Comparison of ENCODE assay signal across 14 cellular contexts in genomic region chr7:100726998-100727761, GRCh38. TPM values are rescaled to one million over a fixed set of nuclear protein-coding genes. Genes with fewer than 3 reads are reported as not detected.
A peak's percentile ranks its signal among the peaks of the same experiment; 100 is the strongest.
DNase-seq lines count a peak whose midpoint lies in the region; ATAC-seq and TF ChIP-seq lines count a peak whose summit lies in the region.
"Had no signal": no experiment of that assay in that cellular context is flagged by ENCODE, and none has a peak within 500 bp of the region (broad histone marks: within the 10 kb centered on the region; RNA-seq: fewer than 3 reads in every experiment).

No MANE protein-coding gene starts in this region.

- WGBS in thyroid gland, 2 donors = 62 to 67% methylated on average over 12 of the region's 12 CpGs

- no peak for TF ChIP-seq POLR2A in thyroid gland (IDR thresholded peaks at IDR 0.05)

- no peaks in the 10 kb centered on the region for H3K36me3 ChIP-seq in thyroid gland
- no peaks in the 10 kb centered on the region for H3K36me3 ChIP-seq in tibial artery
- H3K36me3 ChIP-seq: ovary, tibial nerve had no signal

- H3K4me3 ChIP-seq in fibroblast of pulmonary artery (replicated peaks; ENCODE audit: low read depth, low read length) (no peak overlapping the region), retinal pigment epithelial cell (ENCODE audit: low read length) (no peak overlapping the region), thyroid gland (replicated peaks in 1 of 3) (no peak overlapping the region), tibial artery (no peak overlapping the region)
- H3K4me3 ChIP-seq: ovary, tibial nerve had no signal

- intact Hi-C loops in thyroid gland (cut with DNase I) = loop anchor here (10.0 kb wide), 1 partner anchor 262 kb away; the partner anchor contains the start of gene SPACDR
- intact Hi-C loops in tibial artery (cut with DNase I; ENCODE audit: low total_unique reads) = loop anchor here (10.0 kb wide), 1 partner anchor 262 kb away; the partner anchor contains the start of gene SPACDR

- TF ChIP-seq CTCF in fibroblast of pulmonary artery (IDR thresholded peaks at IDR 0.05; ENCODE audit: low read length, missing control alignments) = no peak
- no peak for TF ChIP-seq CTCF in retinal pigment epithelial cell (conservative IDR thresholded peaks at IDR 0.05; ENCODE audit: low read depth, low read length)
- no peak for TF ChIP-seq CTCF in thyroid gland (IDR thresholded peaks at IDR 0.05)
- no peak for TF ChIP-seq CTCF in tibial artery (IDR thresholded peaks at IDR 0.05)

- ATAC-seq in GM19351 (IDR thresholded peaks at IDR 0.05; ENCODE audit: unreplicated experiment) = no peak
- ATAC-seq in HG02870 (IDR thresholded peaks at IDR 0.05; ENCODE audit: unreplicated experiment) = no peak

- DNase-seq in AG20443 (ENCODE audit: low spot score) (peak; percentile 90), RPMI7951 (ENCODE audit: low read depth) (peak; percentile 35), fibroblast of pulmonary artery (ENCODE audit: low read depth) (peak; percentile 56), retinal pigment epithelial cell (ENCODE audit: low read depth) (peak; percentile 82), thyroid gland (no peak), tibial artery (no peak)
- DNase-seq: activated naive CD4-positive, alpha-beta T cell treated with anti-CD3 and anti-CD28 coated beads for 36 hours; ovary had no signal

- H3K4me1 ChIP-seq in thyroid gland (peaks cover 3 to 4% of the 10 kb centered on the region in 2 donors), tibial artery (peaks cover 0 to 8% (median 0%) of the 10 kb centered on the region in 4 donors)

- H3K27ac ChIP-seq in thyroid gland (no peak overlapping the region), tibial artery (no peak overlapping the region)
- H3K27ac ChIP-seq: ovary had no signal

- H3K9me3 ChIP-seq in thyroid gland = no peaks in the 10 kb centered on the region
- H3K9me3 ChIP-seq in tibial artery = no peaks in the 10 kb centered on the region
- H3K9me3 ChIP-seq: ovary, SK-N-SH, tibial nerve had no signal

- H3K27me3 ChIP-seq in thyroid gland = no peaks in the 10 kb centered on the region
- H3K27me3 ChIP-seq in tibial artery = peaks cover 0 to 48% of the 10 kb centered on the region in 2 donors
- H3K27me3 ChIP-seq: ovary had no signal

RNA-seq across cellular contexts. Expression of gene ZAN, which starts 6.2 kb away (rescaled TPM):
- not detected in 2 replicates for total RNA-seq in RPMI7951 (2014; rRNA removed; shearing (Covaris generic))
- under 1 TPM in 2 of 4 donors, not detected in 2; under 0.01 TPM for total RNA-seq in thyroid gland
- total RNA-seq: activated naive CD4-positive, alpha-beta T cell treated with anti-CD3 and anti-CD28 coated beads for 36 hours; epithelial cell of proximal tubule; mesenteric fat pad; ovary; tibial nerve had no signal

RNA-seq across cellular contexts. Expression of gene EPO, which starts 6.9 kb away (rescaled TPM):
- total RNA-seq in RPMI7951 (2014; rRNA removed; shearing (Covaris generic)) = not detected in 2 replicates
- not detected for total RNA-seq in thyroid gland
- total RNA-seq: activated naive CD4-positive, alpha-beta T cell treated with anti-CD3 and anti-CD28 coated beads for 36 hours; epithelial cell of proximal tubule; mesenteric fat pad had no signal

RNA-seq across cellular contexts. Expression of gene POP7, which starts 21.3 kb away (rescaled TPM):
- total RNA-seq in RPMI7951 (2014; rRNA removed; shearing (Covaris generic)) = 79.5 and 91.4 TPM in 2 replicates
- 10 to 100 TPM; 15.8 to 44.8 (median 21.0) TPM for total RNA-seq in thyroid gland

RNA-seq across cellular contexts. Expression of gene GIGYF1, which starts 33.1 kb away (rescaled TPM):
- 4.8 and 5.3 TPM in 2 replicates for total RNA-seq in RPMI7951 (2014; rRNA removed; shearing (Covaris generic))
- total RNA-seq in thyroid gland = 10 to 100 TPM; 30.5 to 46.9 (median 35.3) TPM

RNA-seq across cellular contexts. Expression of gene GNB2, which starts 53.6 kb away (rescaled TPM):
- total RNA-seq in RPMI7951 (2014; rRNA removed; shearing (Covaris generic)) = 89.4 and 125 TPM in 2 replicates
- 100 to 1,000 TPM; 168 to 221 (median 186) TPM for total RNA-seq in thyroid gland

Comparison
In these comparisons a context has a peak if more than half of its experiments do, and no peak if none do; other contexts are left out.
1. DNase-seq: peak in AG20443 (single experiment), RPMI7951 (single experiment), fibroblast of pulmonary artery (single experiment) and retinal pigment epithelial cell (single experiment); none in thyroid gland (0 of 2) and tibial artery (0 of 2).